10 cellular contexts compared by ENCODE assay signal in the genomic region with DNA sequence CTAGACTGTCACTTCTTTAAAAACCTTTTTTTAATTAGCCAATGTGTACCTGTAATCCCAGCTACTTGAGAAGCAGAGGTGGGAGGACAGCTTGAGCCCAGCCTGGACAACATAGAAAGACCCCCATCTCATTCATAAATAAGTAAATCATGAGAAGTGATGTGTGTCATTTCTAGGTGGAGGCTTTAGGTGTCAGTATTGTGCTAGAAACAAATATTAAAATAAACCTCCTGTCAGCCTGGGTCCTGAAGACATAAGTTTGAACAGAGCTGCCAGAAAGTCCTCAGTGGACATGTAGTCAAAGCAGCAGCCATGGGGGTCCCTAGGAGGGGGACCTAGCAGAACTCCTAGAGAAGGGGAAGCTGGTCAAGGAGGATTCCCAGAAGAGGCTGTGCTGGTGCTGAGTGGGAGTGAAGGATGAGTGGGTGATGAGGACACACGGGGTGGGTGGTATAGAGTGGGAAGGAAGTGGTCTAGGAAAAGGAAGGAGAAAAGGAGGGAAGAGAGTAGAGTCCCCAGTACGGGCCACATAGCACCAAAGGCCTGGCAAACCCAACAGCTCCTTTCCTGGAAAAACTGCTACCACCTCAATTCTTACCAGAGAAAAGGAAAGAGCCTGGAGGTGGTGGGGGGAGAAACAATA.
DNase-seq lines count a peak whose midpoint lies in the region; ATAC-seq, FAIRE-seq and TF ChIP-seq lines count a peak whose summit lies in the region.
"Had no signal": no experiment of that assay in that cellular context is flagged by ENCODE, and none has a peak within 500 bp of the region (broad histone marks: within the 10 kb centered on the region; RNA-seq: fewer than 3 reads in every experiment).

No MANE protein-coding gene starts in this region.

- H2AK5ac ChIP-seq in H9 (ENCODE audit: insufficient read length, low read length): no peak overlapping the region

- H3K4me3 ChIP-seq in adipocyte (ENCODE audit: low read length): no peak overlapping the region

- POLR2A ChIA-PET in CD4-positive, alpha-beta T cell (lab: Charles Lee): no interaction called here

- H3K4me1 ChIP-seq in H9 (ENCODE audit: insufficient read depth, low read length) (no peaks in the 10 kb centered on the region), adipocyte (ENCODE audit: control insufficient read depth, insufficient read depth, low read length) (peaks cover 8% of the 10 kb centered on the region)

- H3K4me1 Mint-ChIP-seq in H9: peaks cover 17 to 22% of the 10 kb centered on the region in 2 experiments
- no peaks in the 10 kb centered on the region for H3K4me1 Mint-ChIP-seq in CD4-positive, alpha-beta T cell (ENCODE audit: low read depth)

- 0 out of 5 replicates have a peak, but pooled peaks cover 0 to 3% of the 10 kb centered on the region in 2 experiments for H3K9me3 Mint-ChIP-seq in H9
- H3K9me3 Mint-ChIP-seq in CD4-positive, alpha-beta T cell: no peaks in the 10 kb centered on the region
- H3K9me3 Mint-ChIP-seq: natural killer cell treated with Interleukin-12 subunit alpha and Interleukin-12 subunit beta and Interleukin-15 and Interleukin-18, amount 100 ng/mL, for 72 hours had no signal

- no peak overlapping the region for H4K8ac ChIP-seq in H9 (replicated peaks; ENCODE audit: insufficient read length, low read depth, low read length)

- no peak overlapping the region for H4K91ac ChIP-seq in H9 (ENCODE audit: insufficient read length, low read depth, low read length)

- H2AFZ ChIP-seq in H9 (ENCODE audit: low read length): no peak overlapping the region

- no peaks in the 10 kb centered on the region for H3K79me2 ChIP-seq in H9 (ENCODE audit: insufficient read depth, low read length)

- WGBS in H9 (ENCODE audit: extremely low coverage, insufficient read length, low lambda C conversion rate): no CpG with 5 or more reads among the region's 2 CpGs

- no peak overlapping the region for H2BK5ac ChIP-seq in H9 (ENCODE audit: insufficient read length, low read length)

- no peak overlapping the region for H3K4ac ChIP-seq in H9 (ENCODE audit: low read depth, low read length)

- H3K79me1 ChIP-seq in H9 (ENCODE audit: insufficient read depth, low read depth, low read length, poor library complexity, severe bottlenecking): no peaks in the 10 kb centered on the region

- H4K20me1 ChIP-seq in H9 (ENCODE audit: control insufficient read depth, insufficient read depth, insufficient read length): no peaks in the 10 kb centered on the region

- peak; percentile 32 for TF ChIP-seq CTCF in D721Med (IDR thresholded peaks at IDR 0.05; ENCODE audit: insufficient read depth, missing control alignments)
- peak; percentile 38; the same call in 2 of the 3 replicates for TF ChIP-seq CTCF in H9 (conservative IDR thresholded peaks at IDR 0.05)
- no peak for TF ChIP-seq CTCF in CD4-positive, alpha-beta T cell (IDR thresholded peaks at IDR 0.05)

- CTCF ChIA-PET in CD4-positive, alpha-beta T cell (lab: Charles Lee): interaction anchor here (1.3 kb wide), 1 partner anchor 527 kb away, joined by 5 read pairs; no protein-coding TSS in a partner anchor

- H4K5ac ChIP-seq in H9 (ENCODE audit: insufficient read length, low read depth, low read length): no peak overlapping the region

- H3K4me3 Mint-ChIP-seq in H9: no peak overlapping the region
- H3K4me3 Mint-ChIP-seq in CD4-positive, alpha-beta T cell: no peak overlapping the region
- H3K4me3 Mint-ChIP-seq: natural killer cell treated with Interleukin-12 subunit alpha and Interleukin-12 subunit beta and Interleukin-15 and Interleukin-18, amount 100 ng/mL, for 72 hours had no signal

- H3K27ac Mint-ChIP-seq in H9: no peak overlapping the region
- no peak overlapping the region for H3K27ac Mint-ChIP-seq in CD4-positive, alpha-beta T cell

- no peaks in the 10 kb centered on the region for H3K23me2 ChIP-seq in H9 (ENCODE audit: insufficient read length, low read depth, low read length, poor library complexity, severe bottlenecking)

- no peak overlapping the region for H3K14ac ChIP-seq in H9 (ENCODE audit: insufficient read depth, low read length)

- H2BK15ac ChIP-seq in H9 (ENCODE audit: low read depth, low read length): no peak overlapping the region

- no peak overlapping the region for H3T11ph ChIP-seq in H9 (ENCODE audit: low read length)

- no peaks in the 10 kb centered on the region; the same call in none of the 2 replicates for H3K27me3 Mint-ChIP-seq in H9 (ENCODE audit: low read depth)
- H3K27me3 Mint-ChIP-seq in CD4-positive, alpha-beta T cell: peaks cover 32% of the 10 kb centered on the region

- no peaks in the 10 kb centered on the region for H3K36me3 Mint-ChIP-seq in H9 (ENCODE audit: insufficient read depth in 1 of 3, low read depth in 3 of 3)
- H3K36me3 Mint-ChIP-seq in CD4-positive, alpha-beta T cell (ENCODE audit: low read depth): no peaks in the 10 kb centered on the region
- H3K36me3 Mint-ChIP-seq: natural killer cell treated with Interleukin-12 subunit alpha and Interleukin-12 subunit beta and Interleukin-15 and Interleukin-18, amount 100 ng/mL, for 72 hours had no signal

- H3K18ac ChIP-seq in H9 (ENCODE audit: insufficient read length, low read depth, low read length): no peak overlapping the region

- H3K9ac ChIP-seq in H9 (ENCODE audit: extremely low read depth, insufficient read length, low read length) (no peak overlapping the region), adipocyte (ENCODE audit: low read length) (no peak overlapping the region)

- H3K23ac ChIP-seq in H9 (ENCODE audit: insufficient read length, low read depth, low read length): no peak overlapping the region

- no peaks in the 10 kb centered on the region for H3K36me3 ChIP-seq in adipocyte (ENCODE audit: control insufficient read depth, insufficient read depth, low read length, severe bottlenecking)

- no peak overlapping the region for H3K56ac ChIP-seq in H9 (ENCODE audit: insufficient read length, low read depth, low read length)

- no peak overlapping the region for H2BK120ac ChIP-seq in H9 (ENCODE audit: low read depth, low read length, poor library complexity, severe bottlenecking)

- H3K9me3 ChIP-seq in H9 (ENCODE audit: control insufficient read depth, low read depth, low read length): no peaks in the 10 kb centered on the region
- H3K9me3 ChIP-seq in adipocyte (ENCODE audit: control insufficient read depth, low read length): no peaks in the 10 kb centered on the region
- H3K9me3 ChIP-seq in CD4-positive, alpha-beta T cell (ENCODE audit: control insufficient read depth, low read length): no peaks in the 10 kb centered on the region

- no peak overlapping the region for H2BK12ac ChIP-seq in H9 (ENCODE audit: insufficient read length, low read depth, low read length)

- ATAC-seq in HG02840 (IDR thresholded peaks at IDR 0.05; ENCODE audit: low FRiP score, unreplicated experiment): no peak
- ATAC-seq in CD4-positive, alpha-beta T cell (ENCODE audit: poor library complexity): no peak

- intact Hi-C loops in CD4-positive, alpha-beta T cell (cut with DNase I, micrococcal nuclease): loop anchor here (5.0 kb wide), 3 partner anchors 232 to 1012 kb away; no protein-coding TSS in a partner anchor

- H3K27me3 ChIP-seq in H9 (ENCODE audit: insufficient read depth, low read length) (no peaks in the 10 kb centered on the region), adipocyte (replicated peaks; ENCODE audit: control insufficient read depth, insufficient read depth, low read length) (peaks cover 16% of the 10 kb centered on the region)
- H3K27me3 ChIP-seq in CD4-positive, alpha-beta T cell (ENCODE audit: control insufficient read depth, insufficient read depth, low read length): peaks cover 5% of the 10 kb centered on the region

- no peak overlapping the region for H2BK20ac ChIP-seq in H9 (ENCODE audit: low read depth, low read length, poor library complexity, severe bottlenecking)

- H3K27ac ChIP-seq in H9 (ENCODE audit: insufficient read length, low read depth, low read length): no peak overlapping the region
- no peak overlapping the region for H3K27ac ChIP-seq in CD4-positive, alpha-beta T cell (ENCODE audit: low read depth, low read length)
- H3K27ac ChIP-seq: RWPE1 had no signal

- FAIRE-seq in D721Med (lab: Jason Lieb, UNC): no peak

- no peak for DNase-seq in D721Med (ENCODE audit: insufficient read length, low spot score)
- no peak for DNase-seq in H9
- DNase-seq in adipocyte (ENCODE audit: low read depth): peak; percentile 74
- peak; percentile 34 to 60 for DNase-seq in lung microvascular endothelial cell (ENCODE audit: low read depth in 2 of 2)
- DNase-seq in epidermal melanocyte (ENCODE audit: insufficient read length, low spot score): no peak
- no peak for DNase-seq in CD4-positive, alpha-beta T cell
- DNase-seq in hypothalamus (lab: John Stamatoyannopoulos, UW): no peak

- H3K4me2 ChIP-seq in H9 (ENCODE audit: insufficient read depth, insufficient read length, low read length): no peak overlapping the region

Comparison
In these comparisons a context has a peak if more than half of its experiments do, and no peak if none do; other contexts are left out.
1. DNase-seq: peak in adipocyte (single experiment) and lung microvascular endothelial cell (2 of 2); none in D721Med (single experiment), H9 (single experiment), epidermal melanocyte (single experiment), CD4-positive, alpha-beta T cell (0 of 10) and hypothalamus (0 of 51).